Comparison of ENCODE assay signal across 15 cellular contexts in the genomic region with DNA sequence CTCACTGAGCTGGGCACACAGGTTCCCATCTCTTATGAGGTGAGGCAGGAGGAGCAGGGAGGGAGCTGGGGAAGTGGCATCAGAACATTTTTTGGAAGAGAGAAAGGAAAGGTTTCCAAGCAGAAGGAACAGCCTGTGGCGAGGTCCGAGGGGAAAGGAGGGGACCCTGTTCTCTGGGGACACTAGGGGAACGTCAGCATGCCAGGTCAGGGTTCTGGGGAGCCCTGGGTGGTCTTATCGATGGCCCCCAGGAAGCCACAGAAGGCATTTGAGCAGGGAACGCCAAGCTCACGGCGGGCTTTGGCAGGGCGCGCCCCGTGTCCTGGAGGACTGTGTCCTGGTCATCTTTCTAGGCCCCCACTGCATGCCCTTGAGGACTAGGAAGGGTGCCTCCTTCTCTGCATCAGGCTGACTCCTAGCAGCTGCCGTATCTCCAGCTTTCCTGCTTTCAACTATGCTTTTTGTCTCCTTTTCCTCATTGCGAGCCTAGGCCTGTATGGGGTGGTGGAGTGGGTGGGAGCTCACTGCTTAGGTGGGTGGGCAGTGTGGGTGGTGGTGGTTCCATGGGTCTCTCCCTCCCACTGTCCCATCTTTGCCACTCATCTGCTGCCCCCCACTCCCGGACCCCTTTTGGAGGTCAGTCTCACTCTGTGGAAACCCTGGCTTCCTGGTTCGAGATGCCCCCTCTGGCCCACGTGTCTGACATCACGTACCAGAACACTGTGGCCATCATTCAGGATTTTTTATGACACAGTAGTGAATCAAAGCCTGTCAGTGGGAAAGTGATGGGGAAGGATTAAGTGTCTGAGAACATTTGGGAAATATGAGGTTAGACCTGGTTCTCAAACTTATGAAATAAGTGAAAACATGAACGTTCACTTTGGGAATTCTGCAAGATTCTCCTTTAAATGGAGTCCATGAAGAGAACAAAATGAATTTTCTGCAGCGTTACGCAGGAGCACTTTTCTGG.
"Had no signal": no experiment of that assay in that cellular context is flagged by ENCODE, and none has a peak within 500 bp of the region (broad histone marks: within the 10 kb centered on the region; RNA-seq: fewer than 3 reads in every experiment).

No MANE protein-coding gene starts in this region.

- H3K27me3 ChIP-seq: transverse colon had no signal

- DNase-seq: activated CD4-positive, alpha-beta T cell treated with anti-CD3 and anti-CD28 coated beads, Interleukin-2, amount 50 U/mL, for 1 hour; activated T-cell treated with anti-CD3 and anti-CD28 coated beads for 4 hours; amygdala; immature natural killer cell; left cardiac atrium; retina; substantia nigra; transverse colon had no signal

- H3K27ac ChIP-seq: skin epidermis, transverse colon had no signal

- H3K4me3 ChIP-seq: skin epidermis, transverse colon had no signal

- H3K4me1 Mint-ChIP-seq: activated T-helper 17 cell treated with anti-CD3 and anti-CD28 coated beads, Interleukin-2, amount 50 U/mL, for 72 hours had no signal

- H3K36me3 Mint-ChIP-seq: activated naive CD4-positive, alpha-beta T cell treated with anti-CD3 and anti-CD28 coated beads, Interleukin-2, amount 50 U/mL, for 72 hours; immature natural killer cell; natural killer cell treated with Interleukin-12 subunit alpha and Interleukin-12 subunit beta and Interleukin-15 and Interleukin-18, amount 100 ng/mL, for 72 hours had no signal

- ATAC-seq: activated naive CD4-positive, alpha-beta T cell treated with anti-CD3 and anti-CD28 coated beads, Interleukin-2, amount 50 U/mL, for 72 hours; activated T-helper 17 cell treated with anti-CD3 and anti-CD28 coated beads, Interleukin-2, amount 50 U/mL, for 72 hours; esophagus mucosa; left cardiac atrium; natural killer cell treated with Interleukin-12 subunit alpha and Interleukin-12 subunit beta and Interleukin-15 and Interleukin-18, amount 100 ng/mL, for 72 hours; stimulated activated memory B cell treated with anti-CD40 and anti-IgM and Interleukin-4, amounts not matched to agents 10 μg/mL and 1 μg/mL and 100 μg/mL, for 72 hours had no signal

- H3K27me3 Mint-ChIP-seq: activated T-helper 17 cell treated with anti-CD3 and anti-CD28 coated beads, Interleukin-2, amount 50 U/mL, for 72 hours; natural killer cell treated with Interleukin-12 subunit alpha and Interleukin-12 subunit beta and Interleukin-15 and Interleukin-18, amount 100 ng/mL, for 72 hours; stimulated activated memory B cell treated with anti-CD40 and anti-IgM and Interleukin-4, amounts not matched to agents 10 μg/mL and 1 μg/mL and 100 μg/mL, for 72 hours had no signal

- H3K9me3 ChIP-seq: transverse colon had no signal

- H3K9me3 Mint-ChIP-seq: activated naive CD4-positive, alpha-beta T cell treated with anti-CD3 and anti-CD28 coated beads, Interleukin-2, amount 50 U/mL, for 72 hours; activated T-helper 17 cell treated with anti-CD3 and anti-CD28 coated beads, Interleukin-2, amount 50 U/mL, for 72 hours; immature natural killer cell; natural killer cell treated with Interleukin-12 subunit alpha and Interleukin-12 subunit beta and Interleukin-15 and Interleukin-18, amount 100 ng/mL, for 72 hours; stimulated activated memory B cell treated with anti-CD40 and anti-IgM and Interleukin-4, amounts not matched to agents 10 μg/mL and 1 μg/mL and 100 μg/mL, for 72 hours; T-helper 1 cell treated with Interleukin-12 subunit alpha and Interleukin-12 subunit beta and Interleukin-4 antibody, amounts not matched to agents 30 μg/mL and 1 μg/mL, for 36 hours had no signal

- H3K36me3 ChIP-seq: transverse colon had no signal

- H3K4me3 Mint-ChIP-seq: activated T-helper 17 cell treated with anti-CD3 and anti-CD28 coated beads, Interleukin-2, amount 50 U/mL, for 72 hours; immature natural killer cell; natural killer cell treated with Interleukin-12 subunit alpha and Interleukin-12 subunit beta and Interleukin-15 and Interleukin-18, amount 100 ng/mL, for 72 hours; stimulated activated memory B cell treated with anti-CD40 and anti-IgM and Interleukin-4, amounts not matched to agents 10 μg/mL and 1 μg/mL and 100 μg/mL, for 72 hours; T-helper 1 cell treated with Interleukin-12 subunit alpha and Interleukin-12 subunit beta and Interleukin-4 antibody, amounts not matched to agents 30 μg/mL and 1 μg/mL, for 36 hours had no signal

- H3K27ac Mint-ChIP-seq: activated naive CD4-positive, alpha-beta T cell treated with anti-CD3 and anti-CD28 coated beads, Interleukin-2, amount 50 U/mL, for 72 hours; activated T-helper 17 cell treated with anti-CD3 and anti-CD28 coated beads, Interleukin-2, amount 50 U/mL, for 72 hours; natural killer cell treated with Interleukin-12 subunit alpha and Interleukin-12 subunit beta and Interleukin-15 and Interleukin-18, amount 100 ng/mL, for 72 hours; stimulated activated memory B cell treated with anti-CD40 and anti-IgM and Interleukin-4, amounts not matched to agents 10 μg/mL and 1 μg/mL and 100 μg/mL, for 72 hours; T-helper 1 cell treated with Interleukin-12 subunit alpha and Interleukin-12 subunit beta and Interleukin-4 antibody, amounts not matched to agents 30 μg/mL and 1 μg/mL, for 36 hours had no signal
